ENCODE assay signal across 1 cellular context in the genomic region with DNA sequence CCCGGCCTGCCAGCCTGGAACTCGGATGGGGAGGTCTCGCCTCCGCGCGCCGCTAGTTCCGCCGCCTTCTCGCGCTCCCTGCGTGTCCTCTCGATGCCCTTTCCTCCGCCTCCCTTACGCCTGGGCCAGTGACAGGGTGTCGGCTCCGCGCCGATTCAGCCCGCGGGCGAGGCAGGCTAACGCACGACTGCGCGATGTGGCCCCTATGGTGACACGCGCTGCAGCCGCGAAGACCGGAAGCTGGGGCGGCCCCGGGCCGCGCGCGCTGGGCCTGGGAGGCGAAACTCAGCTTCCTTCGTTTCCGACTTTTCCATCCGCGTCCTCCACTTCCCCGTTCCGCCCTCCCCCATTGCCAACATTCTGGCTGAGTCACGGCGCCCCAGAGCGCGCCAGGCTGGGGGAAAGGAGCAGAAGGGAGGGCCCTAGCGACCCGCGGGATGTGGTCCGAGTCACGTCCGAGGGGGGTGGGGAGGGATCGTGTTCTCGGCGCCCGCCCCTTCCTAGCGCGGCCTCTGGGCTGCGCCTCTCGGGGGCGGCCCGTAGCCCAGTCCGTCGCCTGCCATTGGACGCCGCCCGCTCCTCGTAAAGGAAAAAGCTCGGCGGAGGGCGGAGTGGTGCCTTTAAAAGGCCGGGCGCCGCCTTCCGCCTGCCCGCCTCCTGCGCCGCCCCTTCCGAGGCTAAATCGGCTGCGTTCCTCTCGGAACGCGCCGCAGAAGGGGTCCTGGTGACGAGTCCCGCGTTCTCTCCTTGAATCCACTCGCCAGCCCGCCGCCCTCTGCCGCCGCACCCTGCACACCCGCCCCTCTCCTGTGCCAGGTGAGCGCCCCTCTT.
TF ChIP-seq lines count a peak whose summit lies in the region.

Gene ALDOA (plus strand): TSS at position 649 of the 831 bp plus-strand sequence. CDS start 1,138 bp downstream, outside the sequence.

TF ChIP-seq in HepG2, 621 proteins besides CTCF, POLR2A, EP300 and RAD21 (continued from another document and continues in another):
- TF ChIP-seq, protein P1, sequence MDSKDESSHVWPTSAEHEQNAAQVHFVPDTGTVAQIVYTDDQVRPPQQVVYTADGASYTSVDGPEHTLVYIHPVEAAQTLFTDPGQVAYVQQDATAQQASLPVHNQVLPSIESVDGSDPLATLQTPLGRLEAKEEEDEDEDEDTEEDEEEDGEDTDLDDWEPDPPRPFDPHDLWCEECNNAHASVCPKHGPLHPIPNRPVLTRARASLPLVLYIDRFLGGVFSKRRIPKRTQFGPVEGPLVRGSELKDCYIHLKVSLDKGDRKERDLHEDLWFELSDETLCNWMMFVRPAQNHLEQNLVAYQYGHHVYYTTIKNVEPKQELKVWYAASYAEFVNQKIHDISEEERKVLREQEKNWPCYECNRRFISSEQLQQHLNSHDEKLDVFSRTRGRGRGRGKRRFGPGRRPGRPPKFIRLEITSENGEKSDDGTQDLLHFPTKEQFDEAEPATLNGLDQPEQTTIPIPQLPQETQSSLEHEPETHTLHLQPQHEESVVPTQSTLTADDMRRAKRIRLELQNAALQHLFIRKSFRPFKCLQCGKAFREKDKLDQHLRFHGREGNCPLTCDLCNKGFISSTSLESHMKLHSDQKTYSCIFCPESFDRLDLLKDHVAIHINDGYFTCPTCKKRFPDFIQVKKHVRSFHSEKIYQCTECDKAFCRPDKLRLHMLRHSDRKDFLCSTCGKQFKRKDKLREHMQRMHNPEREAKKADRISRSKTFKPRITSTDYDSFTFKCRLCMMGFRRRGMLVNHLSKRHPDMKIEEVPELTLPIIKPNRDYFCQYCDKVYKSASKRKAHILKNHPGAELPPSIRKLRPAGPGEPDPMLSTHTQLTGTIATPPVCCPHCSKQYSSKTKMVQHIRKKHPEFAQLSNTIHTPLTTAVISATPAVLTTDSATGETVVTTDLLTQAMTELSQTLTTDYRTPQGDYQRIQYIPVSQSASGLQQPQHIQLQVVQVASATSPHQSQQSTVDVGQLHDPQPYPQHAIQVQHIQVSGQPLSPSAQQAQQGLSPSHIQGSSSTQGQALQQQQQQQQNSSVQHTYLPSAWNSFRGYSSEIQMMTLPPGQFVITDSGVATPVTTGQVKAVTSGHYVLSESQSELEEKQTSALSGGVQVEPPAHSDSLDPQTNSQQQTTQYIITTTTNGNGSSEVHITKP (CRISPR knock-in tag; IDR thresholded peaks at IDR 0.05; ENCODE audit: low read depth), result peak; percentile 93
- TF ChIP-seq ZNF562 (CRISPR knock-in tag; IDR thresholded peaks at IDR 0.05; ENCODE audit: borderline replicate concordance), result no peak
- peak; percentile 82 for TF ChIP-seq MIER2 (CRISPR knock-in tag; IDR thresholded peaks at IDR 0.05)
- TF ChIP-seq, protein P2, sequence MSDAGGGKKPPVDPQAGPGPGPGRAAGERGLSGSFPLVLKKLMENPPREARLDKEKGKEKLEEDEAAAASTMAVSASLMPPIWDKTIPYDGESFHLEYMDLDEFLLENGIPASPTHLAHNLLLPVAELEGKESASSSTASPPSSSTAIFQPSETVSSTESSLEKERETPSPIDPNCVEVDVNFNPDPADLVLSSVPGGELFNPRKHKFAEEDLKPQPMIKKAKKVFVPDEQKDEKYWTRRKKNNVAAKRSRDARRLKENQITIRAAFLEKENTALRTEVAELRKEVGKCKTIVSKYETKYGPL (CRISPR knock-in tag; IDR thresholded peaks at IDR 0.05), result 0 out of 2 replicates have a peak, but pooled peaks have one; percentile 8
- TF ChIP-seq ZNF33B (CRISPR knock-in tag; IDR thresholded peaks at IDR 0.05), result peak; percentile 42; the same call in 1 of the 2 replicates
- TF ChIP-seq MATR3 (CRISPR knock-in tag; IDR thresholded peaks at IDR 0.05), result 0 out of 2 replicates have a peak, but pooled peaks have one; percentile 41
- peak; percentile 88 for TF ChIP-seq GATA4 (IDR thresholded peaks at IDR 0.05; ENCODE audit: borderline replicate concordance, low read depth)
- no peak for TF ChIP-seq MTA3 (CRISPR knock-in tag; IDR thresholded peaks at IDR 0.05)
- TF ChIP-seq, protein P3, sequence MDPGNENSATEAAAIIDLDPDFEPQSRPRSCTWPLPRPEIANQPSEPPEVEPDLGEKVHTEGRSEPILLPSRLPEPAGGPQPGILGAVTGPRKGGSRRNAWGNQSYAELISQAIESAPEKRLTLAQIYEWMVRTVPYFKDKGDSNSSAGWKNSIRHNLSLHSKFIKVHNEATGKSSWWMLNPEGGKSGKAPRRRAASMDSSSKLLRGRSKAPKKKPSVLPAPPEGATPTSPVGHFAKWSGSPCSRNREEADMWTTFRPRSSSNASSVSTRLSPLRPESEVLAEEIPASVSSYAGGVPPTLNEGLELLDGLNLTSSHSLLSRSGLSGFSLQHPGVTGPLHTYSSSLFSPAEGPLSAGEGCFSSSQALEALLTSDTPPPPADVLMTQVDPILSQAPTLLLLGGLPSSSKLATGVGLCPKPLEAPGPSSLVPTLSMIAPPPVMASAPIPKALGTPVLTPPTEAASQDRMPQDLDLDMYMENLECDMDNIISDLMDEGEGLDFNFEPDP (CRISPR knock-in tag; conservative IDR thresholded peaks at IDR 0.05), result no peak
- no peak; the same call in 1 of the 2 replicates for TF ChIP-seq ONECUT2 (CRISPR knock-in tag; IDR thresholded peaks at IDR 0.05)
- TF ChIP-seq, protein P4, sequence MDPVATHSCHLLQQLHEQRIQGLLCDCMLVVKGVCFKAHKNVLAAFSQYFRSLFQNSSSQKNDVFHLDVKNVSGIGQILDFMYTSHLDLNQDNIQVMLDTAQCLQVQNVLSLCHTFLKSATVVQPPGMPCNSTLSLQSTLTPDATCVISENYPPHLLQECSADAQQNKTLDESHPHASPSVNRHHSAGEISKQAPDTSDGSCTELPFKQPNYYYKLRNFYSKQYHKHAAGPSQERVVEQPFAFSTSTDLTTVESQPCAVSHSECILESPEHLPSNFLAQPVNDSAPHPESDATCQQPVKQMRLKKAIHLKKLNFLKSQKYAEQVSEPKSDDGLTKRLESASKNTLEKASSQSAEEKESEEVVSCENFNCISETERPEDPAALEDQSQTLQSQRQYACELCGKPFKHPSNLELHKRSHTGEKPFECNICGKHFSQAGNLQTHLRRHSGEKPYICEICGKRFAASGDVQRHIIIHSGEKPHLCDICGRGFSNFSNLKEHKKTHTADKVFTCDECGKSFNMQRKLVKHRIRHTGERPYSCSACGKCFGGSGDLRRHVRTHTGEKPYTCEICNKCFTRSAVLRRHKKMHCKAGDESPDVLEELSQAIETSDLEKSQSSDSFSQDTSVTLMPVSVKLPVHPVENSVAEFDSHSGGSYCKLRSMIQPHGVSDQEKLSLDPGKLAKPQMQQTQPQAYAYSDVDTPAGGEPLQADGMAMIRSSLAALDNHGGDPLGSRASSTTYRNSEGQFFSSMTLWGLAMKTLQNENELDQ (CRISPR knock-in tag; IDR thresholded peaks at IDR 0.05; ENCODE audit: borderline replicate concordance), result no peak; the same call in 1 of the 2 replicates
- TF ChIP-seq ATM (IDR thresholded peaks at IDR 0.05; ENCODE audit: borderline replicate concordance), result no peak
- TF ChIP-seq ARNT2 (CRISPR knock-in tag; IDR thresholded peaks at IDR 0.05; ENCODE audit: low read depth), result peak; percentile 95
- TF ChIP-seq NCOA1 (CRISPR knock-in tag; IDR thresholded peaks at IDR 0.05), result peak; percentile 100
- TF ChIP-seq THAP11 (CRISPR knock-in tag; IDR thresholded peaks at IDR 0.05), result peak; percentile 89
- TF ChIP-seq SP5 (CRISPR knock-in tag; IDR thresholded peaks at IDR 0.05; ENCODE audit: borderline replicate concordance, low read depth), result peak; percentile 92
- TF ChIP-seq ZNF770 (CRISPR knock-in tag; IDR thresholded peaks at IDR 0.05), result peak; percentile 81; the same call in 1 of the 2 replicates
- TF ChIP-seq DPF2 (CRISPR knock-in tag; IDR thresholded peaks at IDR 0.05; ENCODE audit: borderline replicate concordance, low read depth), result peak; percentile 44; the same call in 1 of the 2 replicates
- TF ChIP-seq ZBTB14 (CRISPR knock-in tag; IDR thresholded peaks at IDR 0.05), result peak; percentile 83
- peak; percentile 70; the same call in 1 of the 2 replicates for TF ChIP-seq ZBTB37 (CRISPR knock-in tag; IDR thresholded peaks at IDR 0.05)
- no peak for TF ChIP-seq PHB2 (IDR thresholded peaks at IDR 0.05; ENCODE audit: partially characterized antibody)
- TF ChIP-seq ARID5B (CRISPR knock-in tag; IDR thresholded peaks at IDR 0.05), result no peak; the same call in none of the 2 replicates
- no peak for TF ChIP-seq RORA (CRISPR knock-in tag; IDR thresholded peaks at IDR 0.05)
- TF ChIP-seq RELA (CRISPR knock-in tag; IDR thresholded peaks at IDR 0.05), result peak; percentile 90; the same call in 1 of the 2 replicates
- TF ChIP-seq POGZ (CRISPR knock-in tag; IDR thresholded peaks at IDR 0.05), result peak; percentile 94
- TF ChIP-seq MED8 (CRISPR knock-in tag; IDR thresholded peaks at IDR 0.05; ENCODE audit: insufficient replicate concordance), result peak; percentile 99
- peak; percentile 71; the same call in 1 of the 2 replicates for TF ChIP-seq SMAD3 (CRISPR knock-in tag; IDR thresholded peaks at IDR 0.05)
- TF ChIP-seq RNF2 (conservative IDR thresholded peaks at IDR 0.05; ENCODE audit: low read depth), result peak; percentile 98
- TF ChIP-seq ZNF629 (CRISPR knock-in tag; conservative IDR thresholded peaks at IDR 0.05), result peak; percentile 57
- TF ChIP-seq DNMT3B (CRISPR knock-in tag; conservative IDR thresholded peaks at IDR 0.05), result peak; percentile 67; the same call in 1 of the 2 replicates
- TF ChIP-seq FOXJ3 (CRISPR knock-in tag; IDR thresholded peaks at IDR 0.05; ENCODE audit: borderline replicate concordance), result peak; percentile 65; the same call in 1 of the 2 replicates
- TF ChIP-seq, protein P5, sequence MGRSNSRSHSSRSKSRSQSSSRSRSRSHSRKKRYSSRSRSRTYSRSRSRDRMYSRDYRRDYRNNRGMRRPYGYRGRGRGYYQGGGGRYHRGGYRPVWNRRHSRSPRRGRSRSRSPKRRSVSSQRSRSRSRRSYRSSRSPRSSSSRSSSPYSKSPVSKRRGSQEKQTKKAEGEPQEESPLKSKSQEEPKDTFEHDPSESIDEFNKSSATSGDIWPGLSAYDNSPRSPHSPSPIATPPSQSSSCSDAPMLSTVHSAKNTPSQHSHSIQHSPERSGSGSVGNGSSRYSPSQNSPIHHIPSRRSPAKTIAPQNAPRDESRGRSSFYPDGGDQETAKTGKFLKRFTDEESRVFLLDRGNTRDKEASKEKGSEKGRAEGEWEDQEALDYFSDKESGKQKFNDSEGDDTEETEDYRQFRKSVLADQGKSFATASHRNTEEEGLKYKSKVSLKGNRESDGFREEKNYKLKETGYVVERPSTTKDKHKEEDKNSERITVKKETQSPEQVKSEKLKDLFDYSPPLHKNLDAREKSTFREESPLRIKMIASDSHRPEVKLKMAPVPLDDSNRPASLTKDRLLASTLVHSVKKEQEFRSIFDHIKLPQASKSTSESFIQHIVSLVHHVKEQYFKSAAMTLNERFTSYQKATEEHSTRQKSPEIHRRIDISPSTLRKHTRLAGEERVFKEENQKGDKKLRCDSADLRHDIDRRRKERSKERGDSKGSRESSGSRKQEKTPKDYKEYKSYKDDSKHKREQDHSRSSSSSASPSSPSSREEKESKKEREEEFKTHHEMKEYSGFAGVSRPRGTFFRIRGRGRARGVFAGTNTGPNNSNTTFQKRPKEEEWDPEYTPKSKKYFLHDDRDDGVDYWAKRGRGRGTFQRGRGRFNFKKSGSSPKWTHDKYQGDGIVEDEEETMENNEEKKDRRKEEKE (IDR thresholded peaks at IDR 0.05), result no peak
